Comparison of ENCODE assay signal across 8 cellular contexts in genomic region chr1:19468397-19468956, GRCh38. TPM values are rescaled to one million over a fixed set of nuclear protein-coding genes. Genes with fewer than 3 reads are reported as not detected.
DNase-seq lines count a peak whose midpoint lies in the region; ATAC-seq and TF ChIP-seq lines count a peak whose summit lies in the region.

No MANE protein-coding gene starts in this region.

- no peak overlapping the region for H3K27ac ChIP-seq in foreskin keratinocyte
- peak overlapping the region; percentile 75 for H3K27ac ChIP-seq in smooth muscle cell (ENCODE audit: low read depth)

- WGBS in smooth muscle cell (ENCODE audit: low lambda C conversion rate): 81% methylated on average over 15 of the region's 15 CpGs

- H3K9ac ChIP-seq in smooth muscle cell (ENCODE audit: low read depth): no peak overlapping the region

- peak overlapping the region; percentile 85 to 98 (median 90) for H3K4me3 Mint-ChIP-seq in IgD-negative memory B cell
- H3K4me3 Mint-ChIP-seq in activated CD8-positive, alpha-beta memory T cell treated with anti-CD3 and anti-CD28 coated beads, Interleukin-2, amount 10 ng/mL, durations not matched to agents 7 days and 5 days: peak overlapping the region; percentile 49

- CTCF ChIA-PET in activated CD8-positive, alpha-beta memory T cell treated with anti-CD3 and anti-CD28 coated beads, Interleukin-2, amount 10 ng/mL, durations not matched to agents 7 days and 5 days (lab: Charles Lee): interaction anchor here (0.6 to 2.2 kb wide), 4 partner anchors 9 to 1642 kb away, joined by 3 to 14 read pairs (median 4); no protein-coding TSS in a partner anchor

- H3K4me1 ChIP-seq in foreskin keratinocyte: peaks cover 17% of the 10 kb centered on the region
- H3K4me1 ChIP-seq in smooth muscle cell (ENCODE audit: low read depth): peaks cover 3% of the 10 kb centered on the region

- no peaks in the 10 kb centered on the region for H3K27me3 Mint-ChIP-seq in IgD-negative memory B cell
- no peaks in the 10 kb centered on the region for H3K27me3 Mint-ChIP-seq in activated CD8-positive, alpha-beta memory T cell treated with anti-CD3 and anti-CD28 coated beads, Interleukin-2, amount 10 ng/mL, durations not matched to agents 7 days and 5 days

- H3K79me2 ChIP-seq in smooth muscle cell (ENCODE audit: low read depth): peaks cover 97% of the 10 kb centered on the region

- peaks cover 100% of the 10 kb centered on the region for H4K20me1 ChIP-seq in smooth muscle cell (ENCODE audit: low read depth)

- no peak overlapping the region for H3K4me3 ChIP-seq in smooth muscle cell

- H3K27me3 ChIP-seq in foreskin keratinocyte (no peaks in the 10 kb centered on the region), smooth muscle cell (ENCODE audit: low read depth) (no peaks in the 10 kb centered on the region)

- DNase-seq in activated CD8-positive, alpha-beta memory T cell treated with anti-CD3 and anti-CD28 coated beads, Interleukin-2, amount 10 ng/mL, durations not matched to agents 7 days and 5 days: peak; percentile 84
- DNase-seq in foreskin keratinocyte (peak in 1 of 2 donors; percentile 52), smooth muscle cell (lab: John Stamatoyannopoulos, UW; ENCODE audit: unreplicated experiment) (no peak), hippocampal formation (lab: John Stamatoyannopoulos, UW) (no peak), NCI-H748 treated with DMSO at 0.1 percent for 48 hours (lab: John Stamatoyannopoulos, UW) (no peak)

- no peaks in the 10 kb centered on the region for H3K36me3 ChIP-seq in smooth muscle cell (ENCODE audit: low read depth)

- peaks cover 54 to 83% (median 70%) of the 10 kb centered on the region in 3 donors for H3K4me1 Mint-ChIP-seq in IgD-negative memory B cell
- H3K4me1 Mint-ChIP-seq in activated CD8-positive, alpha-beta memory T cell treated with anti-CD3 and anti-CD28 coated beads, Interleukin-2, amount 10 ng/mL, durations not matched to agents 7 days and 5 days: peaks cover 89% of the 10 kb centered on the region

- TF ChIP-seq CTCF in foreskin keratinocyte (conservative IDR thresholded peaks at IDR 0.05) (peak; percentile 55), smooth muscle cell (IDR thresholded peaks at IDR 0.05; ENCODE audit: borderline replicate concordance, insufficient read depth, poor library complexity, severe bottlenecking) (no peak)

- no peaks in the 10 kb centered on the region for H3K9me3 Mint-ChIP-seq in IgD-negative memory B cell
- no peaks in the 10 kb centered on the region for H3K9me3 Mint-ChIP-seq in activated CD8-positive, alpha-beta memory T cell treated with anti-CD3 and anti-CD28 coated beads, Interleukin-2, amount 10 ng/mL, durations not matched to agents 7 days and 5 days (ENCODE audit: low read depth)

- peaks cover 7% of the 10 kb centered on the region for H3K36me3 Mint-ChIP-seq in IgD-negative memory B cell
- H3K36me3 Mint-ChIP-seq in activated CD8-positive, alpha-beta memory T cell treated with anti-CD3 and anti-CD28 coated beads, Interleukin-2, amount 10 ng/mL, durations not matched to agents 7 days and 5 days: peaks cover 31% of the 10 kb centered on the region

- H3K4me2 ChIP-seq in smooth muscle cell: peak overlapping the region; percentile 38

- peak overlapping the region; percentile 88 to 98 (median 98) for H3K27ac Mint-ChIP-seq in IgD-negative memory B cell
- H3K27ac Mint-ChIP-seq in activated CD8-positive, alpha-beta memory T cell treated with anti-CD3 and anti-CD28 coated beads, Interleukin-2, amount 10 ng/mL, durations not matched to agents 7 days and 5 days: peak overlapping the region; percentile 89

- no peak overlapping the region for H2AFZ ChIP-seq in smooth muscle cell (ENCODE audit: low read depth)

- ATAC-seq in GM19397 (IDR thresholded peaks at IDR 0.05; ENCODE audit: unreplicated experiment) (peak; percentile 66), foreskin keratinocyte (peak; percentile 89), GM18861 (IDR thresholded peaks at IDR 0.05; ENCODE audit: unreplicated experiment) (no peak)
- peak; percentile 81 for ATAC-seq in activated CD8-positive, alpha-beta memory T cell treated with anti-CD3 and anti-CD28 coated beads, Interleukin-2, amount 10 ng/mL, durations not matched to agents 7 days and 5 days

- no peaks in the 10 kb centered on the region for H3K9me3 ChIP-seq in smooth muscle cell (replicated peaks; ENCODE audit: low read depth)

- H3F3A ChIP-seq in smooth muscle cell (ENCODE audit: low read depth): peaks cover 3% of the 10 kb centered on the region

RNA-seq across cellular contexts. Expression of gene CAPZB, which starts 16.9 kb away (rescaled TPM):
- polyA plus RNA-seq in IgD-negative memory B cell (419 TPM), foreskin keratinocyte (285 and 303 TPM in 2 replicates), smooth muscle cell (405 TPM in 2 replicates)
- 100 to 1,000 TPM; 411 to 427 TPM for total RNA-seq in activated CD8-positive, alpha-beta memory T cell treated with anti-CD3 and anti-CD28 coated beads, Interleukin-2, amount 10 ng/mL, durations not matched to agents 7 days and 5 days
- total RNA-seq in foreskin keratinocyte (181 and 196 TPM in 2 replicates), smooth muscle cell (205 and 209 TPM in 2 replicates)
